In the genomic region with DNA sequence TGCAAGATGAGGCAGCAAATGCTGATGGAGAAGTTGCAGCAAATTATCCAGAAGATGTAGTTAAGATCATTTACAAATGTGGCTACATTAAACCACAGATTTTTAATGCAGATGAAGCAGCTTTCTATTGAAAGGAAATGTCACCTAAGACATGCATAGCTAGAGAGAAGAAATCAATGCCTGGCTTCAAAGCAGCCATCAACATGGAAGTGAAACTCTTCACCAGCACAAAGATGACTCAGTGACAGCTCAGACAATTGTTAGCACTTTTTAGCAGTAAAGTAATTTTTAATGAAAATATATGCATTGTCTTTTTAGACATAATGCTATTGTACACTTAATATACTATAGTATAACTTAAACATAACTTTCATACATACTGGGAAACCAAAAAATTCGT, we compare ENCODE assay signal across 13 cellular contexts.
DNase-seq lines count a peak whose midpoint lies in the region; ATAC-seq and TF ChIP-seq lines count a peak whose summit lies in the region.
"Had no signal": no experiment of that assay in that cellular context is flagged by ENCODE, and none has a peak within 500 bp of the region (broad histone marks: within the 10 kb centered on the region; RNA-seq: fewer than 3 reads in every experiment).

No MANE protein-coding gene starts in this region.

- H3K36me3 Mint-ChIP-seq in activated T-cell treated with anti-CD3 and anti-CD28 coated beads, Interleukin-2, amount 50 U/mL, for 72 hours (ENCODE audit: insufficient read depth in 2 of 2): no peaks in the 10 kb centered on the region

- TF ChIP-seq POLR2A in GM18505 (IDR thresholded peaks at IDR 0.05; ENCODE audit: borderline replicate concordance, extremely low read depth, insufficient read depth, insufficient read length): no peak

- no peak for DNase-seq in retina
- no peak for DNase-seq in NCI-H1436 (lab: John Stamatoyannopoulos, UW)
- no peak for DNase-seq in T-helper 1 cell
- no peak for DNase-seq in activated T-cell treated with anti-CD3 and anti-CD28 coated beads, Interleukin-2, amount 50 U/mL, for 72 hours
- DNase-seq: effector memory CD4-positive, alpha-beta T cell; left lung; occipital lobe; stimulated activated CD4-positive, alpha-beta T cell treated with anti-CD3 and anti-CD28 coated beads, Interleukin-2, amount 100 ng/mL, for 24 hours; stimulated activated naive CD8-positive, alpha-beta T cell treated with anti-CD3 and anti-CD28 coated beads, Interleukin-15, amount 100 ng/mL, for 72 hours had no signal

- ATAC-seq in GM18505 (IDR thresholded peaks at IDR 0.05; ENCODE audit: unreplicated experiment) (peak; percentile 94), GM19395 (IDR thresholded peaks at IDR 0.05; ENCODE audit: unreplicated experiment) (peak; percentile 96), HG02840 (IDR thresholded peaks at IDR 0.05; ENCODE audit: low FRiP score, unreplicated experiment) (peak; percentile 95), HG03460 (IDR thresholded peaks at IDR 0.05; ENCODE audit: unreplicated experiment) (peak; percentile 92)
- ATAC-seq in activated T-cell treated with anti-CD3 and anti-CD28 coated beads, Interleukin-2, amount 50 U/mL, for 72 hours (replicated peaks in 1 of 2): no peak
- ATAC-seq: left lung; stimulated activated naive CD8-positive, alpha-beta T cell treated with anti-CD3 and anti-CD28 coated beads, Interleukin-15, amount 100 ng/mL, for 72 hours had no signal

- peaks cover 8% of the 10 kb centered on the region for H3K4me1 Mint-ChIP-seq in activated T-cell treated with anti-CD3 and anti-CD28 coated beads, Interleukin-2, amount 50 U/mL, for 72 hours (ENCODE audit: low read depth)

- no peak overlapping the region for H3K4me3 Mint-ChIP-seq in activated T-cell treated with anti-CD3 and anti-CD28 coated beads, Interleukin-2, amount 50 U/mL, for 72 hours
- H3K4me3 Mint-ChIP-seq: stimulated activated naive CD8-positive, alpha-beta T cell treated with anti-CD3 and anti-CD28 coated beads, Interleukin-15, amount 100 ng/mL, for 72 hours had no signal

- H3K9me3 Mint-ChIP-seq in activated T-cell treated with anti-CD3 and anti-CD28 coated beads, Interleukin-2, amount 50 U/mL, for 72 hours: no peaks in the 10 kb centered on the region

- H3K27ac Mint-ChIP-seq in activated T-cell treated with anti-CD3 and anti-CD28 coated beads, Interleukin-2, amount 50 U/mL, for 72 hours: no peak overlapping the region
- H3K27ac Mint-ChIP-seq: stimulated activated naive CD8-positive, alpha-beta T cell treated with anti-CD3 and anti-CD28 coated beads, Interleukin-15, amount 100 ng/mL, for 72 hours had no signal

- H3K27me3 Mint-ChIP-seq in activated T-cell treated with anti-CD3 and anti-CD28 coated beads, Interleukin-2, amount 50 U/mL, for 72 hours (ENCODE audit: low read depth): no peaks in the 10 kb centered on the region

Comparison
In these comparisons a context has a peak if more than half of its experiments do, and no peak if none do; other contexts are left out.
1. ATAC-seq: peak in GM18505 (single experiment), GM19395 (single experiment), HG02840 (single experiment) and HG03460 (single experiment); none in activated T-cell treated with anti-CD3 and anti-CD28 coated beads, Interleukin-2, amount 50 U/mL, for 72 hours (0 of 2).